Comparison of ENCODE assay signal across 8 cellular contexts in the genomic region with DNA sequence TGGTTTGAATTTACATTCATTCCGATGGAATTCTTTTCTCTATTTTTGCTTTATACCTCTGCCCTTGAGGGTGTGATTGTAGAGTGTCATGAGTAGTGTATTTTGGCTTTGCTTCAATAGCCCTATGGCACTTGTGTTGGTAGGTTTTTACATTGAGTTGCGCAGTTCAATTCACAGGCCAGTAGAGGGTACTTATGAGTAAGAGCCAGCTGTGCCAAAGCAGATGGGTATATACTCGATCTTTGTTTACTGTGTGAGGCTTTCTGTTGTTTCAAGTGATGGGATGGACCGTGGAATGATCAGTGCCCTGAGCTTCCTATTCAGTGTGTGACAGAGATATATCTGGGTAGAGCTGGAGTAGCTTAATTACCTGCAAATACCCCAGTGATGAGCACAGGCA. TPM values are rescaled to one million over a fixed set of nuclear protein-coding genes. Genes with fewer than 3 reads are reported as not detected.
DNase-seq lines count a peak whose midpoint lies in the region; ATAC-seq and TF ChIP-seq lines count a peak whose summit lies in the region.

No MANE protein-coding gene starts in this region.

- H3K36me3 ChIP-seq in BE2C: no peaks in the 10 kb centered on the region
- no peaks in the 10 kb centered on the region for H3K36me3 ChIP-seq in OCI-LY1 (ENCODE audit: insufficient read depth, low read length)

- H3K4me1 ChIP-seq in BE2C: no peaks in the 10 kb centered on the region
- H3K4me1 ChIP-seq in OCI-LY1 (ENCODE audit: insufficient read depth, low read length, severe bottlenecking): no peaks in the 10 kb centered on the region

- no peak overlapping the region for H3K4me3 Mint-ChIP-seq in activated T-helper 17 cell treated with anti-CD3 and anti-CD28 coated beads, Interleukin-2, amount 50 U/mL, for 72 hours

- H3K36me3 Mint-ChIP-seq in activated T-helper 17 cell treated with anti-CD3 and anti-CD28 coated beads, Interleukin-2, amount 50 U/mL, for 72 hours (ENCODE audit: low read depth): no peaks in the 10 kb centered on the region

- H3K79me2 ChIP-seq in OCI-LY1 (ENCODE audit: insufficient read depth, low read length): no peaks in the 10 kb centered on the region

- no peak overlapping the region for H3K27ac ChIP-seq in OCI-LY1 (ENCODE audit: low read depth, low read length, poor library complexity, severe bottlenecking)

- H3K9ac ChIP-seq in OCI-LY1 (ENCODE audit: low read length): no peak overlapping the region

- H3K9me3 Mint-ChIP-seq in activated T-helper 17 cell treated with anti-CD3 and anti-CD28 coated beads, Interleukin-2, amount 50 U/mL, for 72 hours: peaks cover 12% of the 10 kb centered on the region

- H2AFZ ChIP-seq in OCI-LY1 (ENCODE audit: low read length): no peak overlapping the region

- ATAC-seq in GM19438 (IDR thresholded peaks at IDR 0.05; ENCODE audit: low read depth, unreplicated experiment) (peak; percentile 68), HG02623 (IDR thresholded peaks at IDR 0.05; ENCODE audit: unreplicated experiment) (no peak), HG03039 (IDR thresholded peaks at IDR 0.05; ENCODE audit: unreplicated experiment) (no peak)
- no peak for ATAC-seq in activated T-helper 17 cell treated with anti-CD3 and anti-CD28 coated beads, Interleukin-2, amount 50 U/mL, for 72 hours (replicated peaks)

- H3K4me3 ChIP-seq in BE2C (ENCODE audit: low read depth, low read length) (no peak overlapping the region), OCI-LY1 (ENCODE audit: low read depth, low read length, poor library complexity, severe bottlenecking) (no peak overlapping the region)

- no peaks in the 10 kb centered on the region for H3K4me1 Mint-ChIP-seq in activated T-helper 17 cell treated with anti-CD3 and anti-CD28 coated beads, Interleukin-2, amount 50 U/mL, for 72 hours

- H4K20me1 ChIP-seq in OCI-LY1 (ENCODE audit: insufficient read depth, low read length): no peaks in the 10 kb centered on the region

- no peaks in the 10 kb centered on the region for H3K27me3 ChIP-seq in BE2C
- H3K27me3 ChIP-seq in OCI-LY1 (ENCODE audit: insufficient read depth, low read length): no peaks in the 10 kb centered on the region

- no peak overlapping the region for H3K27ac Mint-ChIP-seq in activated T-helper 17 cell treated with anti-CD3 and anti-CD28 coated beads, Interleukin-2, amount 50 U/mL, for 72 hours

- peak; percentile 63 for TF ChIP-seq CTCF in BE2C (IDR thresholded peaks at IDR 0.05; ENCODE audit: low read depth, low read length)
- TF ChIP-seq CTCF in OCI-LY1 (IDR thresholded peaks at IDR 0.05; ENCODE audit: low read length): peak; percentile 47

- intact Hi-C loops in cardiac septum (cut with DNase I): loop anchor here (5.0 kb wide), 1 partner anchor 73 kb away; no protein-coding TSS in a partner anchor

- H3K9me2 ChIP-seq in OCI-LY1 (ENCODE audit: low read depth, low read length): no peaks in the 10 kb centered on the region

- no peaks in the 10 kb centered on the region for H3F3A ChIP-seq in OCI-LY1 (ENCODE audit: insufficient read depth, low read length)

- DNase-seq in BE2C (peak; percentile 8), fibroblast of peridontal ligament (ENCODE audit: extremely low read depth) (peak; percentile 15), cardiac septum (ENCODE audit: low spot score) (no peak)

- H3K4me2 ChIP-seq in OCI-LY1 (ENCODE audit: low read length): no peak overlapping the region

- H3K27me3 Mint-ChIP-seq in activated T-helper 17 cell treated with anti-CD3 and anti-CD28 coated beads, Interleukin-2, amount 50 U/mL, for 72 hours: peaks cover 32% of the 10 kb centered on the region

- H3K9me3 ChIP-seq in BE2C (no peaks in the 10 kb centered on the region), OCI-LY1 (ENCODE audit: low read length) (no peaks in the 10 kb centered on the region)

RNA-seq across cellular contexts. Expression of a gene that starts 4.3 kb away (rescaled TPM):
- 16.1 TPM for polyA plus RNA-seq in BE2C (2012; ENCODE audit: insufficient read depth, insufficient read length, low read depth)
- total RNA-seq in activated T-helper 17 cell treated with anti-CD3 and anti-CD28 coated beads, Interleukin-2, amount 50 U/mL, for 72 hours: 1 to 10 TPM in 1 of 2 donors, under 1 TPM in 1; 0.34 to 2.9 TPM
- total RNA-seq in cardiac septum: 15.2 TPM
